ENCODE assay signal across 29 cellular contexts in the genomic region with DNA sequence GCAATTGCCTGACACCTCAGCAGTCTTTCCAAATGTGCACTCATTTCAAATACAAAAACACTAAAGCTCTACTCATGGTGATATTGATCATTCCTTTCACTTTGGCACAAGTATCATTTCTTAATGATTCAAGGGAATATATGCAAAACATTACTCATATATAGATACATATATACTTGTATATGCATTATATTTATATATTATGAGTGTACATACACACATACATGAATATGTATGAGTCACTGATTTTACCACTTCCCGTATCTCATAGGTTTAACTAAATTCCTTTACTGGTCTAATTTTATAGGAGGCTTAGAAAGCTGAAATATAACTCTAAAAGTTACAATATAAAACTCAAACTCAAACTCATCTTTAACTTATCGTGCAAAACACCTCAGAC.
"Had no signal": no experiment of that assay in that cellular context is flagged by ENCODE, and none has a peak within 500 bp of the region (broad histone marks: within the 10 kb centered on the region; RNA-seq: fewer than 3 reads in every experiment).

No MANE protein-coding gene starts in this region.

- FAIRE-seq: islet of Langerhans, kidney, pancreas had no signal

- H3K27ac ChIP-seq: left lung, lower lobe of right lung, pancreas, prostate gland, skin epidermis, stomach, testis, thyroid gland, transverse colon, upper lobe of left lung, vagina had no signal

- H3K4me3 ChIP-seq: left lung, lower lobe of right lung, pancreas, prostate gland, skin epidermis, stomach, testis, thyroid gland, transverse colon, upper lobe of left lung, vagina had no signal

- H3K9me3 ChIP-seq: left lung, lower lobe of right lung, pancreas, prostate gland, stomach, testis, thyroid gland, transverse colon, upper lobe of left lung, vagina had no signal

- H3K4me1 ChIP-seq: left lung, lower lobe of right lung, pancreas, prostate gland, stomach, testis, thyroid gland, transverse colon, upper lobe of left lung, vagina had no signal

- ATAC-seq: left colon; left lung; lower lobe of right lung; naive thymus-derived CD8-positive, alpha-beta T cell; pancreas; right cardiac atrium; sciatic nerve; stimulated activated naive B cell treated with anti-CD40 and anti-IgM and Interleukin-4, amounts not matched to agents 10 μg/mL and 1 μg/mL and 100 μg/mL, for 72 hours; stimulated activated naive CD8-positive, alpha-beta T cell treated with anti-CD3 and anti-CD28 coated beads, Interleukin-15, Interleukin-2, amounts not matched to agents 100 U/mL and 50 U/mL, for 24 hours had no signal

- DNase-seq: immature natural killer cell; kidney; left colon; left lung; lower lobe of right lung; mammary epithelial cell; mesenchymal stem cell; naive thymus-derived CD8-positive, alpha-beta T cell; nucleus accumbens; pancreas; posterior cingulate gyrus; retina; right cardiac atrium; stimulated activated CD4-positive, alpha-beta T cell treated with anti-CD3 and anti-CD28 coated beads, Interleukin-12 subunit alpha, Interleukin-12 subunit beta, amount 100 ng/mL, for 4 hours; stimulated activated CD4-positive, alpha-beta T cell treated with anti-CD3 and anti-CD28 coated beads, Interleukin-15, amount 100 ng/mL, for 24 hours; stimulated activated CD4-positive, alpha-beta T cell treated with anti-CD3 and anti-CD28 coated beads, Interleukin-2, amount 100 ng/mL, for 24 hours; stimulated activated CD4-positive, alpha-beta T cell treated with anti-CD3 and anti-CD28 coated beads, Interleukin-4, amount 100 ng/mL, for 1 hour; stimulated activated naive B cell treated with anti-CD40 and anti-IgM and Interleukin-4, amounts not matched to agents 10 μg/mL and 1 μg/mL and 100 μg/mL, for 72 hours; stimulated activated naive CD8-positive, alpha-beta T cell treated with anti-CD3 and anti-CD28 coated beads, Interleukin-15, Interleukin-2, amounts not matched to agents 100 U/mL and 50 U/mL, for 24 hours; stomach; testis; thyroid gland; transverse colon; upper lobe of left lung had no signal

- H3K36me3 ChIP-seq: left lung, lower lobe of right lung, pancreas, prostate gland, stomach, thyroid gland, transverse colon, upper lobe of left lung, vagina had no signal

- H3K27me3 ChIP-seq: left lung, pancreas, stomach, testis, thyroid gland, transverse colon, upper lobe of left lung, vagina had no signal
